In the genomic region with DNA sequence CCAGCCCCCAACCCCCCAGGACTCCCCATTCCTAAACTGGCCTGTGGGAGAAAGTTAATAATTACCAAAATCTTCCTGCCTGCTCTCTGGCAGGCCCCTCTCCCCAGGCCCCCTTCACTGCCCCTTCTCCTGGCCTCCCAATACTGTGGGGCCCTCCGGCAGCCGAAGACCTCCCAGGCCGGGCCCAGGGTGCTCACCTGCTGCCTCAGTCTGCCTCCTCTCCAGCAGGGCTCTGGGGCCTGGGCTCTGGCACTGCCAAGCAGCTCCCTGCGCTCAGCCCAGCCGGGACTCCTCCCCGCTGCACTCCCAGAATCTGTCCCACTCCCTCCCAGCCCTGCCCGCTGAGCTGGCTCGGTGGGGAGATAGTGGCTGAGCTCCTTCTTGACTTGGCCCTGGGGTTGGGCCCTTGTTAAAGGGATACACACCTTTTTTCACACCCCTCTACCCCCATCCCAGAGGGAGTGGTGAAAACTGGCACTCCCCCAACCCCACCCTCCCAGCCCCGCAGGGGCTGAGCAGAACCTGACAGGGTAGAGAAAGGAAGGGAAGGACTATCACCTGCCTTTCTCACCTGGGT, we compare ENCODE assay signal across 2 cellular contexts.
TF ChIP-seq lines count a peak whose summit lies in the region.

A gene with protein sequence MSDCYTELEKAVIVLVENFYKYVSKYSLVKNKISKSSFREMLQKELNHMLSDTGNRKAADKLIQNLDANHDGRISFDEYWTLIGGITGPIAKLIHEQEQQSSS (minus strand): TSS at position 383 of the 577 bp plus-strand sequence. CDS start 4,986 bp downstream, outside the sequence.

TF ChIP-seq in IMR-90, 13 proteins besides CTCF, POLR2A, EP300 and RAD21:
- peak; percentile 67; the same call in 1 of the 2 replicates for TF ChIP-seq MAZ (IDR thresholded peaks at IDR 0.05; ENCODE audit: borderline replicate concordance, low read depth, low read length)
- TF ChIP-seq SMC3 (IDR thresholded peaks at IDR 0.05; ENCODE audit: low read depth, low read length), result no peak

TF ChIP-seq in liver, 16 proteins besides CTCF, POLR2A, EP300 and RAD21:
- peak; percentile 39 to 42 for TF ChIP-seq HNF4A (conservative IDR thresholded peaks at IDR 0.05)
- no peak for TF ChIP-seq JUND (IDR thresholded peaks at IDR 0.05)
- TF ChIP-seq, protein P1, sequence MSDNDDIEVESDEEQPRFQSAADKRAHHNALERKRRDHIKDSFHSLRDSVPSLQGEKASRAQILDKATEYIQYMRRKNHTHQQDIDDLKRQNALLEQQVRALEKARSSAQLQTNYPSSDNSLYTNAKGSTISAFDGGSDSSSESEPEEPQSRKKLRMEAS (IDR thresholded peaks at IDR 0.05), result peak; percentile 37
- TF ChIP-seq SP1 (IDR thresholded peaks at IDR 0.05), result peak; percentile 52
- TF ChIP-seq HNF4G (IDR thresholded peaks at IDR 0.05), result no peak
- TF ChIP-seq, protein P2, sequence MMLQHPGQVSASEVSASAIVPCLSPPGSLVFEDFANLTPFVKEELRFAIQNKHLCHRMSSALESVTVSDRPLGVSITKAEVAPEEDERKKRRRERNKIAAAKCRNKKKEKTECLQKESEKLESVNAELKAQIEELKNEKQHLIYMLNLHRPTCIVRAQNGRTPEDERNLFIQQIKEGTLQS (IDR thresholded peaks at IDR 0.05), result no peak
- peak; percentile 22 for TF ChIP-seq TAF1 (conservative IDR thresholded peaks at IDR 0.05)
- no peak for TF ChIP-seq GABPA (IDR thresholded peaks at IDR 0.05 in 1 of 2, conservative IDR thresholded peaks at IDR 0.05 in 1 of 2)
- no peak for TF ChIP-seq FOXA1 (IDR thresholded peaks at IDR 0.05)
- TF ChIP-seq EGR1 (IDR thresholded peaks at IDR 0.05; ENCODE audit: low read depth in 2 of 2), result no peak
- peak; percentile 68 for TF ChIP-seq YY1 (IDR thresholded peaks at IDR 0.05)
- TF ChIP-seq NR2F2 (IDR thresholded peaks at IDR 0.05), result no peak
- TF ChIP-seq, protein P3, sequence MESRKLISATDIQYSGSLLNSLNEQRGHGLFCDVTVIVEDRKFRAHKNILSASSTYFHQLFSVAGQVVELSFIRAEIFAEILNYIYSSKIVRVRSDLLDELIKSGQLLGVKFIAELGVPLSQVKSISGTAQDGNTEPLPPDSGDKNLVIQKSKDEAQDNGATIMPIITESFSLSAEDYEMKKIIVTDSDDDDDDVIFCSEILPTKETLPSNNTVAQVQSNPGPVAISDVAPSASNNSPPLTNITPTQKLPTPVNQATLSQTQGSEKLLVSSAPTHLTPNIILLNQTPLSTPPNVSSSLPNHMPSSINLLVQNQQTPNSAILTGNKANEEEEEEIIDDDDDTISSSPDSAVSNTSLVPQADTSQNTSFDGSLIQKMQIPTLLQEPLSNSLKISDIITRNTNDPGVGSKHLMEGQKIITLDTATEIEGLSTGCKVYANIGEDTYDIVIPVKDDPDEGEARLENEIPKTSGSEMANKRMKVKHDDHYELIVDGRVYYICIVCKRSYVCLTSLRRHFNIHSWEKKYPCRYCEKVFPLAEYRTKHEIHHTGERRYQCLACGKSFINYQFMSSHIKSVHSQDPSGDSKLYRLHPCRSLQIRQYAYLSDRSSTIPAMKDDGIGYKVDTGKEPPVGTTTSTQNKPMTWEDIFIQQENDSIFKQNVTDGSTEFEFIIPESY (IDR thresholded peaks at IDR 0.05), result no peak
- peak; percentile 28 to 34 for TF ChIP-seq RXRA (IDR thresholded peaks at IDR 0.05)
- TF ChIP-seq, protein P4, sequence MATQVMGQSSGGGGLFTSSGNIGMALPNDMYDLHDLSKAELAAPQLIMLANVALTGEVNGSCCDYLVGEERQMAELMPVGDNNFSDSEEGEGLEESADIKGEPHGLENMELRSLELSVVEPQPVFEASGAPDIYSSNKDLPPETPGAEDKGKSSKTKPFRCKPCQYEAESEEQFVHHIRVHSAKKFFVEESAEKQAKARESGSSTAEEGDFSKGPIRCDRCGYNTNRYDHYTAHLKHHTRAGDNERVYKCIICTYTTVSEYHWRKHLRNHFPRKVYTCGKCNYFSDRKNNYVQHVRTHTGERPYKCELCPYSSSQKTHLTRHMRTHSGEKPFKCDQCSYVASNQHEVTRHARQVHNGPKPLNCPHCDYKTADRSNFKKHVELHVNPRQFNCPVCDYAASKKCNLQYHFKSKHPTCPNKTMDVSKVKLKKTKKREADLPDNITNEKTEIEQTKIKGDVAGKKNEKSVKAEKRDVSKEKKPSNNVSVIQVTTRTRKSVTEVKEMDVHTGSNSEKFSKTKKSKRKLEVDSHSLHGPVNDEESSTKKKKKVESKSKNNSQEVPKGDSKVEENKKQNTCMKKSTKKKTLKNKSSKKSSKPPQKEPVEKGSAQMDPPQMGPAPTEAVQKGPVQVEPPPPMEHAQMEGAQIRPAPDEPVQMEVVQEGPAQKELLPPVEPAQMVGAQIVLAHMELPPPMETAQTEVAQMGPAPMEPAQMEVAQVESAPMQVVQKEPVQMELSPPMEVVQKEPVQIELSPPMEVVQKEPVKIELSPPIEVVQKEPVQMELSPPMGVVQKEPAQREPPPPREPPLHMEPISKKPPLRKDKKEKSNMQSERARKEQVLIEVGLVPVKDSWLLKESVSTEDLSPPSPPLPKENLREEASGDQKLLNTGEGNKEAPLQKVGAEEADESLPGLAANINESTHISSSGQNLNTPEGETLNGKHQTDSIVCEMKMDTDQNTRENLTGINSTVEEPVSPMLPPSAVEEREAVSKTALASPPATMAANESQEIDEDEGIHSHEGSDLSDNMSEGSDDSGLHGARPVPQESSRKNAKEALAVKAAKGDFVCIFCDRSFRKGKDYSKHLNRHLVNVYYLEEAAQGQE (IDR thresholded peaks at IDR 0.05), result no peak
- TF ChIP-seq FOXA2 (IDR thresholded peaks at IDR 0.05), result no peak
